In the genomic region with DNA sequence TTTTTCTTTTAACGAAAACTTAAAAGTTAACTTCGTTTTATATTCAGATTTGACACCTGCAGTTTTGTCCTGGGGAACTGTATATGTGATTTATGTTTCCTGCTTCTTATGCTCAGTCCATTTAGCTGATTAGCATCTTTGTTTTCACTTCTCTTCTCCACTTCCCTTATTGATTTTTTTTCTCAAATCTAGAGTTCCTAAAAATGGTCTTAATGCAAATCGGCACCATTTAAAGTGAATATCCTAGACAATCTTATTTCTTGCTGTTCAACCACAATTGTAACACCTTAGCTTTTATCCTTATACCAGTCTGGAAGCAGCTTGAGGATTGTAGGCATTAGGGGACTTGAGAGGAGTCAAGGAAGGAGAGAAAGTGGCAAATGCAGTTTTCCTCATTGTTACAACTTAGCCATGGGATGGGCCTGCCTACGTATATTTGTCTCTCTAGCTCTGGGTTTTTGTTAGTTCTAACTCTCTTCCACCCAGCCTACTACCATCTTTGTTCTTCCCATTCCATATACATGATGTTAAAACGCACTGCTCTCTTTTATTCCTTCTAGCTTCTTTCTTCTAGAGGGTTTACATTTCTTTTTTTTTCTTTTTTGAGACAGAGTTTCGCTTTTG, we compare ENCODE assay signal across 9 cellular contexts. TPM values are rescaled to one million over a fixed set of nuclear protein-coding genes. Genes with fewer than 3 reads are reported as not detected.
DNase-seq lines count a peak whose midpoint lies in the region; ATAC-seq and TF ChIP-seq lines count a peak whose summit lies in the region.
"Had no signal": no experiment of that assay in that cellular context is flagged by ENCODE, and none has a peak within 500 bp of the region (broad histone marks: within the 10 kb centered on the region; RNA-seq: fewer than 3 reads in every experiment).

No MANE protein-coding gene starts in this region.

- TF ChIP-seq CTCF in HEK293 (tag by site-specific recombination; IDR thresholded peaks at IDR 0.05) (no peak), neutrophil (IDR thresholded peaks at IDR 0.05) (no peak), left lung (IDR thresholded peaks at IDR 0.05) (no peak)

- H3K27ac ChIP-seq in HEK293 (ENCODE audit: extremely low read depth, low read depth, low read length): no peak overlapping the region
- peak overlapping the region; percentile 39 for H3K27ac ChIP-seq in neutrophil
- H3K27ac ChIP-seq in left lung: no peak overlapping the region

- no peaks in the 10 kb centered on the region for H3K27me3 ChIP-seq in neutrophil
- H3K27me3 ChIP-seq in left lung: no peaks in the 10 kb centered on the region

- CTCF ChIA-PET in HEK293 (lab: Yijun Ruan, JAX): interaction anchor here (0.7 to 1.3 kb wide), 2 partner anchors 9 to 298 kb away, joined by 4 read pairs; a partner anchor contains a TSS

- H3K9me3 ChIP-seq in HEK293 (ENCODE audit: control insufficient read depth, insufficient read depth, low read depth, low read length): no peaks in the 10 kb centered on the region
- no peaks in the 10 kb centered on the region for H3K9me3 ChIP-seq in neutrophil
- no peaks in the 10 kb centered on the region for H3K9me3 ChIP-seq in left lung

- POLR2A ChIA-PET in HEK293 (lab: Yijun Ruan, JAX): no interaction called here

- H3K4me1 ChIP-seq in HEK293 (ENCODE audit: control insufficient read depth, insufficient read depth, low read length): no peaks in the 10 kb centered on the region
- peaks cover 23 to 31% of the 10 kb centered on the region in 2 experiments for H3K4me1 ChIP-seq in neutrophil (ENCODE audit: control insufficient read depth in 1 of 2, insufficient read depth in 1 of 2, low read depth in 1 of 2, low read length in 1 of 2)
- peaks cover 0 to 10% of the 10 kb centered on the region in 2 donors for H3K4me1 ChIP-seq in left lung

- DNase-seq in dedifferentiated amniotic fluid mesenchymal stem cell (ENCODE audit: extremely low spot score) (no peak), HuH-7 (ENCODE audit: low spot score) (no peak), left lung (no peak)
- DNase-seq: NCI-H1436 treated with DMSO at 0.1 percent for 48 hours; stimulated activated CD4-positive, alpha-beta T cell treated with anti-CD3 and anti-CD28 coated beads, Interleukin-2, amount 100 ng/mL, for 48 hours had no signal

- H3K36me3 ChIP-seq in HEK293 (ENCODE audit: control insufficient read depth in 2 of 2, insufficient read depth in 1 of 2, low read length in 2 of 2) (peaks cover 20% of the 10 kb centered on the region in 2 experiments), neutrophil (peaks cover 5% of the 10 kb centered on the region), left lung (peaks cover 0 to 19% of the 10 kb centered on the region in 2 donors)

- intact Hi-C loops in left lung (cut with DNase I): no loop called here

- peak; percentile 73 for ATAC-seq in GM18909 (IDR thresholded peaks at IDR 0.05; ENCODE audit: poor library complexity, unreplicated experiment)
- ATAC-seq in HG03565 (IDR thresholded peaks at IDR 0.05; ENCODE audit: unreplicated experiment): peak; percentile 74
- ATAC-seq in left lung: no peak

- H3K4me3 ChIP-seq in HEK293 (ENCODE audit: low read depth, low read length): no peak overlapping the region
- no peak overlapping the region for H3K4me3 ChIP-seq in neutrophil (ENCODE audit: low read depth in 1 of 2, low read length in 1 of 2)
- H3K4me3 ChIP-seq in left lung: no peak overlapping the region

TF ChIP-seq in HEK293, 187 proteins besides CTCF, POLR2A, EP300 and RAD21:
- TF ChIP-seq ZNF214 (tag by site-specific recombination; IDR thresholded peaks at IDR 0.05; ENCODE audit: borderline replicate concordance): no peak
- TF ChIP-seq, protein P1, sequence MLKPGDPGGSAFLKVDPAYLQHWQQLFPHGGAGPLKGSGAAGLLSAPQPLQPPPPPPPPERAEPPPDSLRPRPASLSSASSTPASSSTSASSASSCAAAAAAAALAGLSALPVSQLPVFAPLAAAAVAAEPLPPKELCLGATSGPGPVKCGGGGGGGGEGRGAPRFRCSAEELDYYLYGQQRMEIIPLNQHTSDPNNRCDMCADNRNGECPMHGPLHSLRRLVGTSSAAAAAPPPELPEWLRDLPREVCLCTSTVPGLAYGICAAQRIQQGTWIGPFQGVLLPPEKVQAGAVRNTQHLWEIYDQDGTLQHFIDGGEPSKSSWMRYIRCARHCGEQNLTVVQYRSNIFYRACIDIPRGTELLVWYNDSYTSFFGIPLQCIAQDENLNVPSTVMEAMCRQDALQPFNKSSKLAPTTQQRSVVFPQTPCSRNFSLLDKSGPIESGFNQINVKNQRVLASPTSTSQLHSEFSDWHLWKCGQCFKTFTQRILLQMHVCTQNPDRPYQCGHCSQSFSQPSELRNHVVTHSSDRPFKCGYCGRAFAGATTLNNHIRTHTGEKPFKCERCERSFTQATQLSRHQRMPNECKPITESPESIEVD (tag by site-specific recombination; IDR thresholded peaks at IDR 0.05): 0 out of 2 replicates have a peak, but pooled peaks have one; percentile 29
TF ChIP-seq in HEK293: peak in this region for 1.

RNA-seq across cellular contexts. Expression of a gene that starts 8.5 kb away (rescaled TPM):
- 10 to 100 TPM in 1 of 2 donors, 1 to 10 TPM in 1; 9.7 to 10.9 TPM for total RNA-seq in left lung

RNA-seq across cellular contexts. Expression of a gene that starts 8.5 kb away (rescaled TPM):
- total RNA-seq in left lung: 1 to 10 TPM; 4.6 to 6.0 TPM
